Comparison of ENCODE assay signal across 17 cellular contexts in the genomic region with DNA sequence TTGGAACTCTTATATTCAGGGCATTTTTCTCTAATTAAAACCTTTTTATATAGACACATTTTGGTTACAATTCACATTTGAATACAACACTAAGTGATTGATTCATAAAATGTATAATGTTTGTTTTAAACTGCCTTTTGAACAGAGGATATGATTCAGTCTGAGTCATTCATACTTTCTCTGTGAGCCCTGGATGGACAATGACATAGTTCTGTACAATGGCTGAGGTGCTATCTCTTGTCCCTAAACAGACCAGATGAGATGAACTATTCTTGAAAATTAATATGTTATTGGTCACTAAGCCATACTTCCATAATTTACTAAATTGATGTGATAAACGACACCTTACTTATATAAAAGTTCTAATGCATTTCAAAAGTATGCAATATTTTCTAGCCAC.
DNase-seq lines count a peak whose midpoint lies in the region; ATAC-seq, FAIRE-seq and TF ChIP-seq lines count a peak whose summit lies in the region.
"Had no signal": no experiment of that assay in that cellular context is flagged by ENCODE, and none has a peak within 500 bp of the region (broad histone marks: within the 10 kb centered on the region; RNA-seq: fewer than 3 reads in every experiment).

No MANE protein-coding gene starts in this region.

- H3K4me1 Mint-ChIP-seq in MCF 10A (ENCODE audit: insufficient read depth, unreplicated experiment) = peaks cover 7% of the 10 kb centered on the region

- POLR2A ChIA-PET in MCF 10A (lab: Yijun Ruan, JAX) = no interaction called here

- no TSS peak for BruUV-seq in MCF 10A (replicated peaks; lab: Mats Ljungman, UMichigan)

- no peak for TF ChIP-seq POLR2A in breast epithelium (IDR thresholded peaks at IDR 0.05)

- no peak overlapping the region for H3K4me3 ChIP-seq in breast epithelium
- H3K4me3 ChIP-seq: lung, spleen had no signal

- H3K27me3 Mint-ChIP-seq in MCF 10A (ENCODE audit: insufficient read depth, unreplicated experiment) = no peaks in the 10 kb centered on the region

- no peaks in the 10 kb centered on the region for H3K36me3 Mint-ChIP-seq in MCF 10A (ENCODE audit: insufficient read depth, unreplicated experiment)

- H3K4me1 ChIP-seq in breast epithelium = no peaks in the 10 kb centered on the region
- H3K4me1 ChIP-seq: spleen had no signal

- no peaks in the 10 kb centered on the region for H3K9me3 ChIP-seq in breast epithelium
- H3K9me3 ChIP-seq: neutrophil, spleen had no signal

- ATAC-seq in SK-N-SH treated with all-trans-retinoic acid at 6 μM for 48 hours = peak; percentile 88
- no peak for ATAC-seq in GM19324 (IDR thresholded peaks at IDR 0.05; ENCODE audit: low FRiP score, unreplicated experiment)
- ATAC-seq in GM19463 (IDR thresholded peaks at IDR 0.05; ENCODE audit: unreplicated experiment) = no peak
- ATAC-seq: activated CD8-positive, alpha-beta T cell treated with anti-CD3 and anti-CD28 coated beads for 36 hours had no signal

- H3K27me3 ChIP-seq in breast epithelium = no peaks in the 10 kb centered on the region
- H3K27me3 ChIP-seq: neutrophil, spleen had no signal

- H3K9me3 Mint-ChIP-seq in MCF 10A (ENCODE audit: unreplicated experiment) = no peaks in the 10 kb centered on the region
- H3K9me3 Mint-ChIP-seq: activated CD8-positive, alpha-beta T cell treated with anti-CD3 and anti-CD28 coated beads for 36 hours had no signal

- TF ChIP-seq CTCF in MCF 10A (IDR thresholded peaks at IDR 0.05; ENCODE audit: unreplicated experiment) = no peak
- no peak for TF ChIP-seq CTCF in breast epithelium (IDR thresholded peaks at IDR 0.05)

- CTCF ChIA-PET in MCF 10A (lab: Yijun Ruan, JAX) = no interaction called here

- peak; percentile 67 for DNase-seq in MCF 10A (ENCODE audit: unreplicated experiment)
- DNase-seq in breast epithelium (ENCODE audit: low spot score in 2 of 2) = no peak
- DNase-seq in fibroblast of peridontal ligament (ENCODE audit: extremely low read depth) = peak; percentile 39
- peak; percentile 21 for DNase-seq in urothelium cell line (ENCODE audit: low spot score)
- DNase-seq in DMS 273 treated with DMSO at 0.1 percent for 48 hours (lab: John Stamatoyannopoulos, UW) = no peak
- DNase-seq: activated CD8-positive, alpha-beta T cell treated with anti-CD3 and anti-CD28 coated beads for 36 hours; activated effector memory CD4-positive, alpha-beta T cell treated with anti-CD3 and anti-CD28 coated beads, Interleukin-2, amount 50 U/mL, for 16 hours; NCI-H774; Right ventricle myocardium superior; spleen had no signal

- no peak overlapping the region for H3K27ac Mint-ChIP-seq in MCF 10A (ENCODE audit: low read depth, unreplicated experiment)
- H3K27ac Mint-ChIP-seq: activated CD8-positive, alpha-beta T cell treated with anti-CD3 and anti-CD28 coated beads for 36 hours had no signal

- no peaks in the 10 kb centered on the region for H3K36me3 ChIP-seq in breast epithelium
- H3K36me3 ChIP-seq: neutrophil, spleen had no signal

- no peak for FAIRE-seq in urothelium cell line (lab: Jason Lieb, UNC)
- FAIRE-seq: endometrium had no signal

- intact Hi-C loops in MCF 10A (cut with micrococcal nuclease) (no loop called here), breast epithelium (cut with DNase I; ENCODE audit: low total_unique reads) (no loop called here)

- no peak overlapping the region for H3K4me3 Mint-ChIP-seq in MCF 10A (ENCODE audit: unreplicated experiment)
- H3K4me3 Mint-ChIP-seq: activated CD8-positive, alpha-beta T cell treated with anti-CD3 and anti-CD28 coated beads for 36 hours had no signal

- H3K27ac ChIP-seq in breast epithelium = no peak overlapping the region
- H3K27ac ChIP-seq: 22Rv1, neutrophil, spleen had no signal

TF ChIP-seq in SK-N-SH treated with all-trans-retinoic acid at 6 μM for 48 hours, 23 proteins besides CTCF, POLR2A, EP300 and RAD21:
- no peak for TF ChIP-seq GLIS3 (CRISPR knock-in tag; IDR thresholded peaks at IDR 0.05)
- no peak for TF ChIP-seq ZNF8 (CRISPR knock-in tag; IDR thresholded peaks at IDR 0.05)
- no peak for TF ChIP-seq ESRRG (CRISPR knock-in tag; IDR thresholded peaks at IDR 0.05)
- TF ChIP-seq TOX (CRISPR knock-in tag; IDR thresholded peaks at IDR 0.05; ENCODE audit: borderline replicate concordance) = no peak
- no peak for TF ChIP-seq CSDC2 (CRISPR knock-in tag; IDR thresholded peaks at IDR 0.05)
- TF ChIP-seq, protein P1, sequence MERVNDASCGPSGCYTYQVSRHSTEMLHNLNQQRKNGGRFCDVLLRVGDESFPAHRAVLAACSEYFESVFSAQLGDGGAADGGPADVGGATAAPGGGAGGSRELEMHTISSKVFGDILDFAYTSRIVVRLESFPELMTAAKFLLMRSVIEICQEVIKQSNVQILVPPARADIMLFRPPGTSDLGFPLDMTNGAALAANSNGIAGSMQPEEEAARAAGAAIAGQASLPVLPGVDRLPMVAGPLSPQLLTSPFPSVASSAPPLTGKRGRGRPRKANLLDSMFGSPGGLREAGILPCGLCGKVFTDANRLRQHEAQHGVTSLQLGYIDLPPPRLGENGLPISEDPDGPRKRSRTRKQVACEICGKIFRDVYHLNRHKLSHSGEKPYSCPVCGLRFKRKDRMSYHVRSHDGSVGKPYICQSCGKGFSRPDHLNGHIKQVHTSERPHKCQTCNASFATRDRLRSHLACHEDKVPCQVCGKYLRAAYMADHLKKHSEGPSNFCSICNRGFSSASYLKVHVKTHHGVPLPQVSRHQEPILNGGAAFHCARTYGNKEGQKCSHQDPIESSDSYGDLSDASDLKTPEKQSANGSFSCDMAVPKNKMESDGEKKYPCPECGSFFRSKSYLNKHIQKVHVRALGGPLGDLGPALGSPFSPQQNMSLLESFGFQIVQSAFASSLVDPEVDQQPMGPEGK (CRISPR knock-in tag; IDR thresholded peaks at IDR 0.05; ENCODE audit: borderline replicate concordance) = no peak
- TF ChIP-seq, protein P2, sequence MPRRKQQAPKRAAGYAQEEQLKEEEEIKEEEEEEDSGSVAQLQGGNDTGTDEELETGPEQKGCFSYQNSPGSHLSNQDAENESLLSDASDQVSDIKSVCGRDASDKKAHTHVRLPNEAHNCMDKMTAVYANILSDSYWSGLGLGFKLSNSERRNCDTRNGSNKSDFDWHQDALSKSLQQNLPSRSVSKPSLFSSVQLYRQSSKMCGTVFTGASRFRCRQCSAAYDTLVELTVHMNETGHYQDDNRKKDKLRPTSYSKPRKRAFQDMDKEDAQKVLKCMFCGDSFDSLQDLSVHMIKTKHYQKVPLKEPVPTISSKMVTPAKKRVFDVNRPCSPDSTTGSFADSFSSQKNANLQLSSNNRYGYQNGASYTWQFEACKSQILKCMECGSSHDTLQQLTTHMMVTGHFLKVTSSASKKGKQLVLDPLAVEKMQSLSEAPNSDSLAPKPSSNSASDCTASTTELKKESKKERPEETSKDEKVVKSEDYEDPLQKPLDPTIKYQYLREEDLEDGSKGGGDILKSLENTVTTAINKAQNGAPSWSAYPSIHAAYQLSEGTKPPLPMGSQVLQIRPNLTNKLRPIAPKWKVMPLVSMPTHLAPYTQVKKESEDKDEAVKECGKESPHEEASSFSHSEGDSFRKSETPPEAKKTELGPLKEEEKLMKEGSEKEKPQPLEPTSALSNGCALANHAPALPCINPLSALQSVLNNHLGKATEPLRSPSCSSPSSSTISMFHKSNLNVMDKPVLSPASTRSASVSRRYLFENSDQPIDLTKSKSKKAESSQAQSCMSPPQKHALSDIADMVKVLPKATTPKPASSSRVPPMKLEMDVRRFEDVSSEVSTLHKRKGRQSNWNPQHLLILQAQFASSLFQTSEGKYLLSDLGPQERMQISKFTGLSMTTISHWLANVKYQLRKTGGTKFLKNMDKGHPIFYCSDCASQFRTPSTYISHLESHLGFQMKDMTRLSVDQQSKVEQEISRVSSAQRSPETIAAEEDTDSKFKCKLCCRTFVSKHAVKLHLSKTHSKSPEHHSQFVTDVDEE (CRISPR knock-in tag; IDR thresholded peaks at IDR 0.05) = no peak
- no peak for TF ChIP-seq BACH2 (CRISPR knock-in tag; IDR thresholded peaks at IDR 0.05; ENCODE audit: borderline replicate concordance)
- TF ChIP-seq ZFP3 (CRISPR knock-in tag; IDR thresholded peaks at IDR 0.05) = no peak
- no peak for TF ChIP-seq ISL1 (CRISPR knock-in tag; IDR thresholded peaks at IDR 0.05)
- TF ChIP-seq RARB (CRISPR knock-in tag; IDR thresholded peaks at IDR 0.05) = no peak
- TF ChIP-seq, protein P3, sequence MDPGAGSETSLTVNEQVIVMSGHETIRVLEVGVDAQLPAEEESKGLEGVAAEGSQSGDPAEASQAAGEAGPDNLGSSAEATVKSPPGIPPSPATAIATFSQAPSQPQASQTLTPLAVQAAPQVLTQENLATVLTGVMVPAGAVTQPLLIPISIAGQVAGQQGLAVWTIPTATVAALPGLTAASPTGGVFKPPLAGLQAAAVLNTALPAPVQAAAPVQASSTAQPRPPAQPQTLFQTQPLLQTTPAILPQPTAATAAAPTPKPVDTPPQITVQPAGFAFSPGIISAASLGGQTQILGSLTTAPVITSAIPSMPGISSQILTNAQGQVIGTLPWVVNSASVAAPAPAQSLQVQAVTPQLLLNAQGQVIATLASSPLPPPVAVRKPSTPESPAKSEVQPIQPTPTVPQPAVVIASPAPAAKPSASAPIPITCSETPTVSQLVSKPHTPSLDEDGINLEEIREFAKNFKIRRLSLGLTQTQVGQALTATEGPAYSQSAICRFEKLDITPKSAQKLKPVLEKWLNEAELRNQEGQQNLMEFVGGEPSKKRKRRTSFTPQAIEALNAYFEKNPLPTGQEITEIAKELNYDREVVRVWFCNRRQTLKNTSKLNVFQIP (CRISPR knock-in tag; IDR thresholded peaks at IDR 0.05; ENCODE audit: borderline replicate concordance, low read depth) = no peak

Comparison
In these comparisons a context has a peak if more than half of its experiments do, and no peak if none do; other contexts are left out.
1. DNase-seq: peak in MCF 10A (single experiment), fibroblast of peridontal ligament (single experiment) and urothelium cell line (single experiment); none in breast epithelium (0 of 2) and DMS 273 treated with DMSO at 0.1 percent for 48 hours (single experiment).